ENCODE assay signal across 8 cellular contexts in the genomic region with DNA sequence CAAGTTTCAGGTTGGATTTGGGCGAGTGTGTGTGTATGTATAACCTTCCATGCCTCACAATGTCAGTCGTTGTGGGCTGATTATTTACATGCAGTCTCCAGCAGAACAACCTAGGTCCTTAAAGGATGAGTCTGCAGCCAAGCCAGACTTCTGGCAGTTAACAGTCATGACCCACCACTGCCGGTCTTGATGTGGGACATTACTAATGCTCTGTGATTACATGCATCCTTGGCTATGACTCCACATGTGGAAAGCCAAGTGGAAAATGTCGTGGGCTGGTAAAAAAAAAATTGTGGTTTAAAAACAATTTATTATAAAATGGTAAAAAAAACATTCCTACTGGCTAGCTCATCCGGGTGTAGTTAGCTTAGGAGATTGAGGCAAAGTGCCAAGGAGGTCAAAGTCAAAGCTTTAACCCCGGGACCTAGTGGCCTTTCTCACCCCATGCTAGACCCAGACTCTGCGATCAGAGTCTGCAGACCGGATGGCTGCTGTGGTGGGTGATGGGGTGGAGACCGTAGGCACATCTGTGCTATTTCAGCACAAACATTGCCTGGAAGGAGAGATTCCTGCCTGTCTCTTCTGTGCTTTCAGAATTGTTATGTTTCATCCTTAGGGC. TPM values are rescaled to one million over a fixed set of nuclear protein-coding genes. Genes with fewer than 3 reads are reported as not detected.
DNase-seq lines count a peak whose midpoint lies in the region; ATAC-seq and TF ChIP-seq lines count a peak whose summit lies in the region.

No MANE protein-coding gene starts in this region.

- peak; percentile 99 for DNase-seq in EH (ENCODE audit: low read depth)
- no peak for DNase-seq in RWPE2 (ENCODE audit: low spot score)
- peak; percentile 93 for DNase-seq in fibroblast of gingiva (ENCODE audit: low read depth)
- DNase-seq in psoas muscle: peak in 1 of 2 donors; percentile 49
- DNase-seq in globus pallidus (ENCODE audit: low spot score): no peak
- no peak for DNase-seq in mesenteric fat pad (ENCODE audit: low spot score)
- DNase-seq in NCI-H1436 treated with DMSO at 0.1 percent for 48 hours (lab: John Stamatoyannopoulos, UW): no peak

- no peak for TF ChIP-seq CTCF in RWPE2 (IDR thresholded peaks at IDR 0.05; ENCODE audit: poor library complexity, severe bottlenecking)
- no peak for TF ChIP-seq CTCF in psoas muscle (IDR thresholded peaks at IDR 0.05)

- WGBS in psoas muscle, 3 donors: 19 to 36% (median 23%) methylated on average over 9 of the region's 9 CpGs

- intact Hi-C loops in psoas muscle (cut with DNase I): loop anchor here (5.0 kb wide), 2 partner anchors 42 to 67 kb away; no protein-coding TSS in a partner anchor

- H3K4me3 ChIP-seq in RWPE2 (ENCODE audit: severe bottlenecking) (no peak overlapping the region), psoas muscle (no peak overlapping the region)

- ATAC-seq in RWPE2 (ENCODE audit: low read depth) (peak; percentile 88), psoas muscle (peak; percentile 48 to 75 (median 66)), GM18873 (IDR thresholded peaks at IDR 0.05; ENCODE audit: low FRiP score, unreplicated experiment) (no peak)

- H3K9me3 ChIP-seq in RWPE2 (ENCODE audit: severe bottlenecking): no peaks in the 10 kb centered on the region
- no peaks in the 10 kb centered on the region for H3K9me3 ChIP-seq in psoas muscle

- H3K27me3 ChIP-seq in RWPE2 (ENCODE audit: insufficient read depth, poor library complexity, severe bottlenecking) (no peaks in the 10 kb centered on the region), psoas muscle (ENCODE audit: insufficient read depth in 3 of 3, low read length in 2 of 3) (no peaks in the 10 kb centered on the region)

- H3K4me1 ChIP-seq in RWPE2 (ENCODE audit: insufficient read depth, poor library complexity, severe bottlenecking): peaks cover 25% of the 10 kb centered on the region
- peaks cover 13% of the 10 kb centered on the region for H3K4me1 ChIP-seq in psoas muscle

- H3K36me3 ChIP-seq in RWPE2 (ENCODE audit: low read depth) (no peaks in the 10 kb centered on the region), psoas muscle (ENCODE audit: insufficient read depth in 1 of 2, low read depth in 1 of 2) (no peaks in the 10 kb centered on the region)

- peak overlapping the region; percentile 36 for H3K27ac ChIP-seq in RWPE2 (ENCODE audit: poor library complexity, severe bottlenecking)
- H3K27ac ChIP-seq in psoas muscle: peak overlapping the region; percentile 19

RNA-seq across cellular contexts. Expression of gene RARRES1, which starts 6.8 kb away (rescaled TPM):
- total RNA-seq in psoas muscle (10 to 100 TPM in 1 of 4 donors, 1 to 10 TPM in 2, under 1 TPM in 1; 0.97 to 28.1 (median 5.8) TPM), mesenteric fat pad (578 TPM)
- 1 to 10 TPM in 2 of 3 donors, under 1 TPM in 1; 0.69 to 6.2 (median 2.9) TPM for polyA plus RNA-seq in psoas muscle

RNA-seq across cellular contexts. Expression of gene LXN, which starts 53.0 kb away (rescaled TPM):
- total RNA-seq in psoas muscle: 1 to 10 TPM; 1.8 to 6.7 (median 3.6) TPM
- polyA plus RNA-seq in psoas muscle: 1 to 10 TPM; 1.6 to 4.3 (median 3.2) TPM
- total RNA-seq in mesenteric fat pad: 30.3 TPM

Comparison
In these comparisons a context has a peak if more than half of its experiments do, and no peak if none do; other contexts are left out.
1. DNase-seq: peak in EH (single experiment) and fibroblast of gingiva (single experiment); none in RWPE2 (single experiment), globus pallidus (single experiment), mesenteric fat pad (single experiment) and NCI-H1436 treated with DMSO at 0.1 percent for 48 hours (single experiment).
2. RNA of gene RARRES1, which starts 6.8 kb away (total RNA-seq): 578 TPM in mesenteric fat pad (single experiment); 0.97 to 28.1 TPM in psoas muscle; every median in the first group is over 10 times any median in the second.